In genomic region chr6:85592044-85592443, GRCh38 we compare ENCODE assay signal across 1 cellular context.
TF ChIP-seq lines count a peak whose summit lies in the region.

No MANE protein-coding gene starts in this region.

TF ChIP-seq in HCT116, 20 proteins besides CTCF, POLR2A, EP300 and RAD21 (continued from another document):
- TF ChIP-seq FOSL1 (IDR thresholded peaks at IDR 0.05; ENCODE audit: low read depth) (no peak), EZH2phosphoT487 (IDR thresholded peaks at IDR 0.05; ENCODE audit: borderline replicate concordance) (no peak), YY1 (IDR thresholded peaks at IDR 0.05; ENCODE audit: extremely low read depth, insufficient replicate concordance, low read depth, low read length) (no peak), EGR1 (IDR thresholded peaks at IDR 0.05; ENCODE audit: low read depth) (no peak), ZNF274 (IDR thresholded peaks at IDR 0.05; ENCODE audit: low read depth, low read length) (no peak), EZH2 (IDR thresholded peaks at IDR 0.05) (no peak), TCF7L2 (IDR thresholded peaks at IDR 0.05; ENCODE audit: borderline replicate concordance, extremely low read depth, insufficient read depth, insufficient read length) (no peak), ELF1 (IDR thresholded peaks at IDR 0.05; ENCODE audit: borderline replicate concordance, low read depth) (no peak), CBX3 (IDR thresholded peaks at IDR 0.05; ENCODE audit: low read depth) (no peak), SIN3A (IDR thresholded peaks at IDR 0.05; ENCODE audit: low read depth) (no peak), ATF3 (IDR thresholded peaks at IDR 0.05) (no peak), CEBPB (IDR thresholded peaks at IDR 0.05; ENCODE audit: low read depth) (no peak), SP1 (IDR thresholded peaks at IDR 0.05; ENCODE audit: low read depth) (no peak), ZBTB33 (IDR thresholded peaks at IDR 0.05; ENCODE audit: extremely low read depth, insufficient replicate concordance, low read length) (no peak), ZFX (IDR thresholded peaks at IDR 0.05) (no peak), SRF (IDR thresholded peaks at IDR 0.05; ENCODE audit: low read depth) (no peak)
- TF ChIP-seq, protein P1, sequence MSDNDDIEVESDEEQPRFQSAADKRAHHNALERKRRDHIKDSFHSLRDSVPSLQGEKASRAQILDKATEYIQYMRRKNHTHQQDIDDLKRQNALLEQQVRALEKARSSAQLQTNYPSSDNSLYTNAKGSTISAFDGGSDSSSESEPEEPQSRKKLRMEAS (IDR thresholded peaks at IDR 0.05): no peak
TF ChIP-seq in HCT116: peak in this region for 0.
